In the genomic region with DNA sequence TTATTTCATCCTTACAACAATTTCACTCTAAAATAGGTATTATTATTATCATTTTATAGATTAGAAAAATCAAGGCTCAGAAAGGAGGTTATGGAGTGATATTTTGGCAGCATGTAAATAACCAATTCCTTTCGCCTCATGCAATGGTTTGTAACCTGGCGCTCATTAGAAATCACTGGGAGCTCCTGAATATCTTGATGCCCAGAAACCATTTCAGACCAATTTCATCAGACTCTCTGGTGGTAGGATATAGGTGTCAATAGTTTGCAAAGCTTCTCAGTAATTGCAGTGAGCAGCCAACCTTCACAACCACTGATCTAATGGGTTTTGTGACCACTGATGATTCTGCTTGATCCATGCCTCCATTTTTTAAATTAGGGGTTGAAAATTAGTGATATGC, we compare ENCODE assay signal across 19 cellular contexts. TPM values are rescaled to one million over a fixed set of nuclear protein-coding genes. Genes with fewer than 3 reads are reported as not detected.
DNase-seq lines count a peak whose midpoint lies in the region; ATAC-seq and TF ChIP-seq lines count a peak whose summit lies in the region.
"Had no signal": no experiment of that assay in that cellular context is flagged by ENCODE, and none has a peak within 500 bp of the region (broad histone marks: within the 10 kb centered on the region; RNA-seq: fewer than 3 reads in every experiment).

No MANE protein-coding gene starts in this region.

- CTCF ChIA-PET in HCT116 (lab: Charles Lee) = no interaction called here

- no peak overlapping the region for H3K4me2 ChIP-seq in HCT116 (ENCODE audit: low read length)
- H3K4me2 ChIP-seq: A549; BLaER1 treated with 17β-estradiol and CSF1 and Interleukin-3, amounts not matched to agents 10 nM and 100 nM had no signal

- no TSS peak for BruUV-seq in HCT116 (replicated peaks; lab: Mats Ljungman, UMichigan)

- H3K79me2 ChIP-seq in HCT116 (ENCODE audit: insufficient read depth, low read length) = no peaks in the 10 kb centered on the region

- RAD21 ChIA-PET in HCT116 (lab: Charles Lee; ENCODE audit: low non-redundant PET in 1 of 2, low total read pairs in 2 of 2, uncharacterized antibody in 2 of 2, unreplicated experiment in 2 of 2) = no interaction called here

- intact Hi-C loops in HCT116 (cut with micrococcal nuclease) (no loop called here), left lung (cut with DNase I) (no loop called here)

- TF ChIP-seq CTCF in HCT116 (IDR thresholded peaks at IDR 0.05 in 2 of 3, conservative IDR thresholded peaks at IDR 0.05 in 1 of 3; ENCODE audit: borderline replicate concordance in 1 of 3, insufficient read depth in 1 of 3, low read depth in 2 of 3, low read length in 2 of 3) (no peak), left lung (IDR thresholded peaks at IDR 0.05) (no peak)

- ATAC-seq in HCT116 = no peak
- ATAC-seq in left lung = no peak
- ATAC-seq: A549; CD8-positive, alpha-beta T cell had no signal

- H3K36me3 ChIP-seq in HCT116 (ENCODE audit: control insufficient read depth in 1 of 2, insufficient read depth in 2 of 2, low read length in 2 of 2) (no peaks in the 10 kb centered on the region), left lung (no peaks in the 10 kb centered on the region)
- H3K36me3 ChIP-seq: BLaER1 treated with 17β-estradiol and CSF1 and Interleukin-3, amounts not matched to agents 10 nM and 100 nM had no signal

- H3K9me2 ChIP-seq in HCT116 (ENCODE audit: insufficient read depth) = no peaks in the 10 kb centered on the region

- peak; percentile 1 for DNase-seq in NCI-H2107 treated with DMSO at 0.1 percent for 48 hours (lab: John Stamatoyannopoulos, UW; ENCODE audit: unreplicated experiment)
- no peak for DNase-seq in NCI-H2107 (lab: John Stamatoyannopoulos, UW)
- DNase-seq in HCT116 (ENCODE audit: low read depth, low spot score) = no peak
- DNase-seq in NCI-H460 (ENCODE audit: extremely low read depth, low read depth) = peak; percentile 5
- DNase-seq in SW480 (ENCODE audit: low spot score) = peak; percentile 20
- no peak for DNase-seq in NK-92 treated with Interleukin-12 subunit alpha and Interleukin-12 subunit beta, amount 100 ng/mL, for 24 hours (lab: John Stamatoyannopoulos, UW)
- no peak for DNase-seq in kidney glomerular epithelial cell (lab: John Stamatoyannopoulos, UW)
- no peak for DNase-seq in left lung
- DNase-seq: AML-193; Caco-2; Calu3; CD4-positive, alpha-beta T cell; CD8-positive, alpha-beta T cell; DMS79 treated with DMSO at 0.1 percent for 48 hours; GF-D8 had no signal

- no peak overlapping the region for H3K9ac ChIP-seq in HCT116 (ENCODE audit: low read length)
- H3K9ac ChIP-seq: BLaER1 treated with 17β-estradiol and CSF1 and Interleukin-3, amounts not matched to agents 10 nM and 100 nM had no signal

- H3K9me3 ChIP-seq in HCT116 (ENCODE audit: control insufficient read depth in 1 of 2, insufficient read depth in 1 of 2, low read depth in 1 of 2, low read length in 2 of 2) = no peaks in the 10 kb centered on the region
- H3K9me3 ChIP-seq in left lung = no peaks in the 10 kb centered on the region
- H3K9me3 ChIP-seq: Caco-2 had no signal

- H4K20me1 ChIP-seq in HCT116 (ENCODE audit: insufficient read depth) = no peaks in the 10 kb centered on the region
- H4K20me1 ChIP-seq: BLaER1 treated with 17β-estradiol and CSF1 and Interleukin-3, amounts not matched to agents 10 nM and 100 nM had no signal

- H3K4me1 ChIP-seq in HCT116 (ENCODE audit: control insufficient read depth in 1 of 2, insufficient read depth in 2 of 2, low read length in 2 of 2) = no peaks in the 10 kb centered on the region
- H3K4me1 ChIP-seq in left lung = no peaks in the 10 kb centered on the region
- H3K4me1 ChIP-seq: A549; BLaER1 treated with 17β-estradiol and CSF1 and Interleukin-3, amounts not matched to agents 10 nM and 100 nM had no signal

- H3K27ac ChIP-seq in HCT116 (ENCODE audit: low read depth, low read length) (no peak overlapping the region), left lung (no peak overlapping the region)
- H3K27ac ChIP-seq: 22Rv1; A549; BLaER1 treated with 17β-estradiol and CSF1 and Interleukin-3, amounts not matched to agents 10 nM and 100 nM; C4-2B had no signal

- H3K4me3 ChIP-seq in HCT116 (replicated peaks in 1 of 2; ENCODE audit: low read depth in 1 of 2, low read length in 2 of 2) (no peak overlapping the region), left lung (no peak overlapping the region)
- H3K4me3 ChIP-seq: A549; BLaER1 treated with 17β-estradiol and CSF1 and Interleukin-3, amounts not matched to agents 10 nM and 100 nM had no signal

- no peak for TF ChIP-seq RAD21 in HCT116 (IDR thresholded peaks at IDR 0.05; ENCODE audit: low read depth)

- no peak overlapping the region for H2AFZ ChIP-seq in HCT116 (ENCODE audit: low read depth, low read length, poor library complexity, severe bottlenecking)

- POLR2A ChIA-PET in HCT116 (lab: Charles Lee) = no interaction called here

- no peak for TF ChIP-seq POLR2A in HCT116 (IDR thresholded peaks at IDR 0.05; ENCODE audit: borderline replicate concordance, extremely low read depth, insufficient read depth, insufficient read length)

- H3K27me3 ChIP-seq in HCT116 (ENCODE audit: insufficient read depth, low read length) (no peaks in the 10 kb centered on the region), left lung (no peaks in the 10 kb centered on the region)
- H3K27me3 ChIP-seq: BLaER1 treated with 17β-estradiol and CSF1 and Interleukin-3, amounts not matched to agents 10 nM and 100 nM had no signal

TF ChIP-seq in HCT116, 20 proteins besides CTCF, POLR2A, EP300 and RAD21:
- TF ChIP-seq SIN3A (IDR thresholded peaks at IDR 0.05; ENCODE audit: low read depth) (no peak), CEBPB (IDR thresholded peaks at IDR 0.05; ENCODE audit: low read depth) (peak; percentile 41; the same call in 1 of the 2 replicates)

RNA-seq across cellular contexts. Expression of a gene that starts 57.9 kb away (rescaled TPM):
- total RNA-seq in HCT116 (2021; ENCODE audit: unreplicated experiment) (10.2 TPM), left lung (10 to 100 TPM; 15.1 to 16.2 TPM)
- polyA plus RNA-seq in HCT116 (2012) = 3.2 and 3.9 TPM in 2 replicates
- total RNA-seq in NCI-H460 (2014; rRNA removed; shearing (Covaris generic)) = 8.5 and 8.8 TPM in 2 replicates
- 2.7 and 4.8 TPM in 2 replicates for polyA plus RNA-seq in NCI-H460 (2014; cell fraction: nucleus; rRNA removed)
- total RNA-seq: CD8-positive, alpha-beta T cell had no signal

Comparison
In these comparisons a context has a peak if more than half of its experiments do, and no peak if none do; other contexts are left out.
1. DNase-seq: peak in NCI-H2107 treated with DMSO at 0.1 percent for 48 hours (single experiment), NCI-H460 (single experiment) and SW480 (single experiment); none in NCI-H2107 (single experiment), HCT116 (single experiment), NK-92 treated with Interleukin-12 subunit alpha and Interleukin-12 subunit beta, amount 100 ng/mL, for 24 hours (single experiment), kidney glomerular epithelial cell (single experiment) and left lung (0 of 2).